21 cellular contexts compared by ENCODE assay signal in genomic region chr13:106098778-106099177, GRCh38.
"Had no signal": no experiment of that assay in that cellular context is flagged by ENCODE, and none has a peak within 500 bp of the region (broad histone marks: within the 10 kb centered on the region; RNA-seq: fewer than 3 reads in every experiment).

No MANE protein-coding gene starts in this region.

- H3K27me3 ChIP-seq: gastroesophageal sphincter, heart right ventricle, suprapubic skin had no signal

- H3K4me1 Mint-ChIP-seq: naive B cell, T-cell had no signal

- H3K4me3 ChIP-seq: gastroesophageal sphincter, heart right ventricle, lower lobe of right lung, prostate gland, skin epidermis, suprapubic skin had no signal

- H3K27ac ChIP-seq: gastroesophageal sphincter, heart right ventricle, lower lobe of right lung, prostate gland, suprapubic skin had no signal

- ATAC-seq: activated CD8-positive, alpha-beta T cell treated with anti-CD3 and anti-CD28 coated beads for 36 hours; activated T-cell treated with anti-CD3 and anti-CD28 coated beads, Interleukin-2, amount 50 U/mL, for 4 hours; gastroesophageal sphincter; heart right ventricle; left colon; lower lobe of right lung; right cardiac atrium; stimulated activated naive CD8-positive, alpha-beta T cell treated with anti-CD3 and anti-CD28 coated beads, Interleukin-15, Interleukin-2, amounts not matched to agents 100 U/mL and 50 U/mL, for 24 hours; T-cell had no signal

- H3K9me3 ChIP-seq: gastroesophageal sphincter, heart right ventricle, lower lobe of right lung, prostate gland, suprapubic skin had no signal

- H3K36me3 ChIP-seq: gastroesophageal sphincter, heart right ventricle, lower lobe of right lung, prostate gland, suprapubic skin had no signal

- H3K36me3 Mint-ChIP-seq: naive B cell, T-cell had no signal

- DNase-seq: activated CD4-positive, alpha-beta T cell treated with anti-CD3 and anti-CD28 coated beads for 4 hours; activated CD8-positive, alpha-beta T cell treated with anti-CD3 and anti-CD28 coated beads for 36 hours; activated effector memory CD4-positive, alpha-beta T cell treated with Interleukin-2 at 50 U/mL for 16 hours; activated naive CD4-positive, alpha-beta T cell treated with anti-CD3 and anti-CD28 coated beads, Interleukin-2, amount 50 U/mL, for 16 hours; activated T-cell treated with anti-CD3 and anti-CD28 coated beads, Interleukin-2, amount 50 U/mL, for 4 hours; heart right ventricle; left colon; lower lobe of right lung; midbrain; naive B cell; occipital lobe; right cardiac atrium; stimulated activated CD4-positive, alpha-beta T cell treated with anti-CD3 and anti-CD28 coated beads, Interleukin-4, amount 100 ng/mL, for 4 hours; stimulated activated CD8-positive, alpha-beta memory T cell treated with anti-CD3 and anti-CD28 coated beads, Interleukin-4, amount 100 ng/mL, for 48 hours; stimulated activated naive CD8-positive, alpha-beta T cell treated with anti-CD3 and anti-CD28 coated beads, Interleukin-15, Interleukin-2, amounts not matched to agents 100 U/mL and 50 U/mL, for 24 hours; T-cell; T1000 had no signal

- H3K9me3 Mint-ChIP-seq: activated CD8-positive, alpha-beta T cell treated with anti-CD3 and anti-CD28 coated beads for 36 hours; T-cell had no signal

- H3K4me1 ChIP-seq: gastroesophageal sphincter, lower lobe of right lung, prostate gland, suprapubic skin had no signal

- H3K27ac Mint-ChIP-seq: activated CD8-positive, alpha-beta T cell treated with anti-CD3 and anti-CD28 coated beads for 36 hours; naive B cell; T-cell had no signal

- H3K4me3 Mint-ChIP-seq: activated CD8-positive, alpha-beta T cell treated with anti-CD3 and anti-CD28 coated beads for 36 hours; activated T-cell treated with anti-CD3 and anti-CD28 coated beads, Interleukin-2, amount 50 U/mL, for 4 hours; naive B cell; T-cell had no signal

- H3K27me3 Mint-ChIP-seq: T-cell had no signal
